ENCODE assay signal across 1 cellular context in genomic region chr13:75636339-75637095, GRCh38.
TF ChIP-seq lines count a peak whose summit lies in the region.

No MANE protein-coding gene starts in this region.

TF ChIP-seq in GM12878, 131 proteins besides CTCF, POLR2A, EP300 and RAD21 (continued from another document):
- TF ChIP-seq ZBTB11 (CRISPR knock-in tag; IDR thresholded peaks at IDR 0.05) (no peak), HDAC6 (IDR thresholded peaks at IDR 0.05; ENCODE audit: unreplicated experiment) (no peak), POU2F2 (IDR thresholded peaks at IDR 0.05; ENCODE audit: borderline replicate concordance, low read depth, low read length) (no peak), CEBPB (IDR thresholded peaks at IDR 0.05; ENCODE audit: borderline replicate concordance in 1 of 2, low read depth in 2 of 2, low read length in 2 of 2) (no peak), IKZF1 (conservative IDR thresholded peaks at IDR 0.05) (peak; percentile 70), MAX (IDR thresholded peaks at IDR 0.05; ENCODE audit: low read depth, low read length) (no peak), CBX3 (IDR thresholded peaks at IDR 0.05; ENCODE audit: borderline replicate concordance, low read depth) (no peak), IRF5 (IDR thresholded peaks at IDR 0.05; ENCODE audit: borderline replicate concordance) (no peak), PAX5 (IDR thresholded peaks at IDR 0.05; ENCODE audit: borderline replicate concordance, low read depth, low read length) (no peak), PAX8 (IDR thresholded peaks at IDR 0.05) (no peak), HCFC1 (IDR thresholded peaks at IDR 0.05; ENCODE audit: low read length) (no peak), ZNF592 (IDR thresholded peaks at IDR 0.05) (no peak), BACH1 (IDR thresholded peaks at IDR 0.05; ENCODE audit: borderline replicate concordance) (no peak), TCF3 (IDR thresholded peaks at IDR 0.05; ENCODE audit: borderline replicate concordance, insufficient read depth, low read depth, low read length) (0 out of 2 replicates have a peak, but pooled peaks have one; percentile 25), POLR2AphosphoS2 (IDR thresholded peaks at IDR 0.05; ENCODE audit: low read depth, low read length) (no peak), EZH2 (IDR thresholded peaks at IDR 0.05; ENCODE audit: borderline replicate concordance, control insufficient read depth, low read depth, low read length) (no peak)
